ENCODE assay signal across 1 cellular context in the genomic region with DNA sequence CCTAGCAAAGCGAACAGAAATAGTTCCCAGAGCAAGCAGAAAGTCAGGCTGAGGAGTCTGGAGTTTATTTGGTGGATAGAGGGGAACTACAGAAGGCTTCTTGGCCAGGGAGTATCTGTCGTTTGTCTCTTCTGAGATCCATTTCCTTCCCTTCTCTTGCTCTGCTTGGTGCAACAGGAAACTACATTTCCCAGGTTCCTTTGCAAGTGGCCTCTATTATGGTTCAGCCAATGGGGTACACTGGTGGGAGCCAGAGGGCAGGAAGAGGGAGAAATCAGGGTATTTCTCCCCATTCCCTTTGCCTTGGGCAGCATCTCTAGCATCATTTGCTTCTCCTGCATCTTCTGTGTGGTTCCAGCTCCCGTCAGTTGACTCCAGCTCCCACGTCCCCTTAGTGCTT.
TF ChIP-seq lines count a peak whose summit lies in the region.

No MANE protein-coding gene starts in this region.

TF ChIP-seq in K562, 482 proteins besides CTCF, POLR2A, EP300 and RAD21 (continued from another document):
- TF ChIP-seq RBM17 (IDR thresholded peaks at IDR 0.05; ENCODE audit: borderline replicate concordance, low read depth, low read length) (no peak), ESRRA (IDR thresholded peaks at IDR 0.05; ENCODE audit: borderline replicate concordance, low read depth) (no peak), ZC3H11A (IDR thresholded peaks at IDR 0.05; ENCODE audit: low read depth, low read length) (no peak), MEIS2 (IDR thresholded peaks at IDR 0.05; ENCODE audit: partially characterized antibody) (no peak), NR2C1 (IDR thresholded peaks at IDR 0.05) (no peak), NR2C1 (tag; IDR thresholded peaks at IDR 0.05) (peak; percentile 57; the same call in 1 of the 2 replicates), PHB2 (IDR thresholded peaks at IDR 0.05; ENCODE audit: low read depth) (no peak)
- TF ChIP-seq, protein P1, sequence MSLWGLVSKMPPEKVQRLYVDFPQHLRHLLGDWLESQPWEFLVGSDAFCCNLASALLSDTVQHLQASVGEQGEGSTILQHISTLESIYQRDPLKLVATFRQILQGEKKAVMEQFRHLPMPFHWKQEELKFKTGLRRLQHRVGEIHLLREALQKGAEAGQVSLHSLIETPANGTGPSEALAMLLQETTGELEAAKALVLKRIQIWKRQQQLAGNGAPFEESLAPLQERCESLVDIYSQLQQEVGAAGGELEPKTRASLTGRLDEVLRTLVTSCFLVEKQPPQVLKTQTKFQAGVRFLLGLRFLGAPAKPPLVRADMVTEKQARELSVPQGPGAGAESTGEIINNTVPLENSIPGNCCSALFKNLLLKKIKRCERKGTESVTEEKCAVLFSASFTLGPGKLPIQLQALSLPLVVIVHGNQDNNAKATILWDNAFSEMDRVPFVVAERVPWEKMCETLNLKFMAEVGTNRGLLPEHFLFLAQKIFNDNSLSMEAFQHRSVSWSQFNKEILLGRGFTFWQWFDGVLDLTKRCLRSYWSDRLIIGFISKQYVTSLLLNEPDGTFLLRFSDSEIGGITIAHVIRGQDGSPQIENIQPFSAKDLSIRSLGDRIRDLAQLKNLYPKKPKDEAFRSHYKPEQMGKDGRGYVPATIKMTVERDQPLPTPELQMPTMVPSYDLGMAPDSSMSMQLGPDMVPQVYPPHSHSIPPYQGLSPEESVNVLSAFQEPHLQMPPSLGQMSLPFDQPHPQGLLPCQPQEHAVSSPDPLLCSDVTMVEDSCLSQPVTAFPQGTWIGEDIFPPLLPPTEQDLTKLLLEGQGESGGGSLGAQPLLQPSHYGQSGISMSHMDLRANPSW (CRISPR knock-in tag; IDR thresholded peaks at IDR 0.05), result no peak
- TF ChIP-seq, protein P2, sequence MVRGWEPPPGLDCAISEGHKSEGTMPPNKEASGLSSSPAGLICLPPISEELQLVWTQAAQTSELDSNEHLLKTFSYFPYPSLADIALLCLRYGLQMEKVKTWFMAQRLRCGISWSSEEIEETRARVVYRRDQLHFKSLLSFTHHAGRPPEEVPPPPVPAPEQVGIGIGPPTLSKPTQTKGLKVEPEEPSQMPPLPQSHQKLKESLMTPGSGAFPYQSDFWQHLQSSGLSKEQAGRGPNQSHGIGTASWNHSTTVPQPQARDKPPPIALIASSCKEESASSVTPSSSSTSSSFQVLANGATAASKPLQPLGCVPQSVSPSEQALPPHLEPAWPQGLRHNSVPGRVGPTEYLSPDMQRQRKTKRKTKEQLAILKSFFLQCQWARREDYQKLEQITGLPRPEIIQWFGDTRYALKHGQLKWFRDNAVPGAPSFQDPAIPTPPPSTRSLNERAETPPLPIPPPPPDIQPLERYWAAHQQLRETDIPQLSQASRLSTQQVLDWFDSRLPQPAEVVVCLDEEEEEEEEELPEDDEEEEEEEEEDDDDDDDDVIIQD (CRISPR knock-in tag; IDR thresholded peaks at IDR 0.05), result no peak
